In the genomic region with DNA sequence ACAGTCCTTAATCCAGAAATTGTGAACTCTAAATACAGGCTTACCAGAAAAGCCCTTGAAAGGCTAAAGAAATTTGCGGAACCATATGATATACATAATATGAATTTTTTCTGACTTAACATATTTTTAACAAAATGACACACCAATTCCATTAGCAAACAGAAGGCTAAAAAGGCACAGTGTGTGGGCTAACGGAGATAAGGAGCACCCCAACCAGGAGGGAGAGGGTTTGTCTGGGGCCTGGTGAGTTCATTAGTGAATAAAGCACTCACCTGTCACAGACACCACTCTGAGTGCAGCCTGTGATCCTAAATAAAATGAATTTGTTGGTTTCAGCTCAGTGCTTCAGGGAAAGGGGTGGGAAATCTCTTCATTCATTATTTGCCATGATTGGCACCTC, we compare ENCODE assay signal across 28 cellular contexts.
"Had no signal": no experiment of that assay in that cellular context is flagged by ENCODE, and none has a peak within 500 bp of the region (broad histone marks: within the 10 kb centered on the region; RNA-seq: fewer than 3 reads in every experiment).

No MANE protein-coding gene starts in this region.

- H3K27ac Mint-ChIP-seq: activated CD8-positive, alpha-beta T cell treated with anti-CD3 and anti-CD28 coated beads, Interleukin-2, amount 10 ng/mL, durations not matched to agents 7 days and 5 days; activated naive CD4-positive, alpha-beta T cell treated with anti-CD3 and anti-CD28 coated beads, Interleukin-2, amount 50 U/mL, for 72 hours; activated naive CD8-positive, alpha-beta T cell treated with anti-CD3 and anti-CD28 coated beads, Interleukin-2, amount 50 U/mL, for 24 hours; activated T-cell treated with anti-CD3 and anti-CD28 coated beads, Interleukin-2, amount 50 U/mL, for 24 hours; T-helper 1 cell treated with Interleukin-12 subunit alpha and Interleukin-12 subunit beta and Interleukin-4 antibody, amounts not matched to agents 30 μg/mL and 1 μg/mL, for 36 hours; WTC11 had no signal

- H3K27ac ChIP-seq: ascending aorta, body of pancreas had no signal

- H3K27me3 Mint-ChIP-seq: activated naive CD8-positive, alpha-beta T cell treated with anti-CD3 and anti-CD28 coated beads, Interleukin-2, amount 50 U/mL, for 24 hours; activated T-cell treated with anti-CD3 and anti-CD28 coated beads, Interleukin-2, amount 50 U/mL, for 24 hours; central memory CD8-positive, alpha-beta T cell had no signal

- H3K36me3 ChIP-seq: ascending aorta, MG63 had no signal

- H3K4me3 ChIP-seq: ascending aorta, body of pancreas, MG63 had no signal

- H3K27me3 ChIP-seq: ascending aorta, body of pancreas, MG63 had no signal

- ATAC-seq: activated CD8-positive, alpha-beta T cell treated with anti-CD3 and anti-CD28 coated beads, Interleukin-2, amount 10 ng/mL, durations not matched to agents 7 days and 5 days; activated naive CD4-positive, alpha-beta T cell treated with anti-CD3 and anti-CD28 coated beads, Interleukin-2, amount 50 U/mL, for 72 hours; activated naive CD8-positive, alpha-beta T cell treated with anti-CD3 and anti-CD28 coated beads, Interleukin-2, amount 50 U/mL, for 24 hours; body of pancreas; HepG2; PC-3; WTC11 had no signal

- H3K36me3 Mint-ChIP-seq: activated naive CD4-positive, alpha-beta T cell treated with anti-CD3 and anti-CD28 coated beads, Interleukin-2, amount 50 U/mL, for 72 hours; WTC11 had no signal

- H3K4me3 Mint-ChIP-seq: activated CD8-positive, alpha-beta T cell treated with anti-CD3 and anti-CD28 coated beads, Interleukin-2, amount 10 ng/mL, durations not matched to agents 7 days and 5 days; activated naive CD8-positive, alpha-beta T cell treated with anti-CD3 and anti-CD28 coated beads, Interleukin-2, amount 50 U/mL, for 24 hours; activated T-cell treated with anti-CD3 and anti-CD28 coated beads, Interleukin-2, amount 50 U/mL, for 24 hours; central memory CD8-positive, alpha-beta T cell; T-helper 1 cell treated with Interleukin-12 subunit alpha and Interleukin-12 subunit beta and Interleukin-4 antibody, amounts not matched to agents 30 μg/mL and 1 μg/mL, for 36 hours; WTC11 had no signal

- H3K9me3 Mint-ChIP-seq: activated naive CD4-positive, alpha-beta T cell treated with anti-CD3 and anti-CD28 coated beads, Interleukin-2, amount 50 U/mL, for 72 hours; activated naive CD8-positive, alpha-beta T cell treated with anti-CD3 and anti-CD28 coated beads, Interleukin-2, amount 50 U/mL, for 24 hours; activated T-cell treated with anti-CD3 and anti-CD28 coated beads, Interleukin-2, amount 50 U/mL, for 24 hours; central memory CD8-positive, alpha-beta T cell; T-helper 1 cell treated with Interleukin-12 subunit alpha and Interleukin-12 subunit beta and Interleukin-4 antibody, amounts not matched to agents 30 μg/mL and 1 μg/mL, for 36 hours; WTC11 had no signal

- DNase-seq: activated CD4-positive, alpha-beta T cell treated with anti-CD3 and anti-CD28 coated beads for 48 hours; activated CD4-positive, alpha-beta T cell treated with anti-CD3 and anti-CD28 coated beads, Interleukin-2, amount 50 U/mL, for 4 hours; activated CD4-positive, CD25-positive, alpha-beta regulatory T cell treated with anti-CD3 and anti-CD28 coated beads, Interleukin-2, amount 50 U/mL, for 72 hours; activated CD8-positive, alpha-beta memory T cell treated with anti-CD3 and anti-CD28 coated beads, Interleukin-2, amount 50 U/mL, for 48 hours; activated CD8-positive, alpha-beta T cell treated with anti-CD3 and anti-CD28 coated beads, Interleukin-2, amount 10 ng/mL, durations not matched to agents 7 days and 5 days; activated effector memory CD4-positive, alpha-beta T cell treated with anti-CD3 and anti-CD28 coated beads, Interleukin-2, amount 50 U/mL, for 16 hours; activated naive CD4-positive, alpha-beta T cell treated with Interleukin-2 at 50 U/mL for 16 hours; activated naive CD8-positive, alpha-beta T cell treated with anti-CD3 and anti-CD28 coated beads, Interleukin-2, amount 50 U/mL, for 24 hours; activated T-cell treated with anti-CD3 and anti-CD28 coated beads, Interleukin-2, amount 50 U/mL, for 24 hours; amniotic stem cell; body of pancreas; MG63; MV-4-11; NCI-H1092 treated with DMSO at 0.1 percent for 48 hours; NCI-H1436 treated with DMSO at 0.1 percent for 48 hours; NCI-H1930; NCI-H2171; NCI-H2227 treated with DMSO at 0.1 percent for 48 hours; NCI-H526; PC-3; SHP77 treated with DMSO at 0.1 percent for 48 hours; T-helper 9 cell had no signal

- H3K9me3 ChIP-seq: ascending aorta, body of pancreas, MG63 had no signal
